28 cellular contexts compared by ENCODE assay signal in the genomic region with DNA sequence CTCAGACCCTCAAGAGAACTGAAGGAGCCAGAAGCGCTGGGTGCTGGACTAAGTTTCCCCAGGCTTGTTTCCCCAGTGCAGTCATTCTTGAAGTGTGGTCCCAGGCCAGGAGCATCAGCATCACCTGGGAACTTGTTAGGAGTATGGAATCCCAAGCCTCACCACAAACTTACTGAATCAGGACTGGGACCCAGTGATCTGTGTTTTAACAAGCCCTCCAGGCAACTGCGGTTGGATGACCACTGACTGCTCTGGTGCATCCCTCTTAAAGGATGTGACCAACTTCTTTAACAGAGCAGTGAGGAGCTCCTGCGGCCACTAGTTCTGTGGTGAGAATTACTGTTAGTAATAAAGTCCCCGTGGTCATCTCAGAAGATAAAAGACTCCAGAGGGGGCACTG.
DNase-seq lines count a peak whose midpoint lies in the region; ATAC-seq, FAIRE-seq and TF ChIP-seq lines count a peak whose summit lies in the region.
"Had no signal": no experiment of that assay in that cellular context is flagged by ENCODE, and none has a peak within 500 bp of the region (broad histone marks: within the 10 kb centered on the region; RNA-seq: fewer than 3 reads in every experiment).

No MANE protein-coding gene starts in this region.

- H3K23ac ChIP-seq in H9 (ENCODE audit: insufficient read length, low read depth, low read length) (no peak overlapping the region), H1 (ENCODE audit: insufficient read length) (no peak overlapping the region), trophoblast cell (ENCODE audit: low read length) (no peak overlapping the region), mesendoderm (ENCODE audit: low read length) (no peak overlapping the region)

- peaks cover 15 to 17% of the 10 kb centered on the region in 2 experiments for H3K9me3 Mint-ChIP-seq in H9

- H3K36me3 ChIP-seq in H1 (ENCODE audit: control insufficient read depth in 2 of 4, insufficient read depth in 4 of 4, low read length in 3 of 4) (peaks cover 0 to 25% (median 6%) of the 10 kb centered on the region in 4 experiments; a peak in 5 of 8 replicates), trophoblast cell (ENCODE audit: control insufficient read depth in 1 of 2, insufficient read depth in 2 of 2, low read length in 2 of 2) (no peaks in the 10 kb centered on the region), mesendoderm (ENCODE audit: control insufficient read depth, insufficient read depth, low read length) (no peaks in the 10 kb centered on the region)
- H3K36me3 ChIP-seq: SJSA1 had no signal

- H3K9me3 ChIP-seq in H9 (ENCODE audit: control insufficient read depth, low read depth, low read length) (no peaks in the 10 kb centered on the region), H1 (ENCODE audit: insufficient read depth in 2 of 2, low read depth in 1 of 2, low read length in 1 of 2) (no peaks in the 10 kb centered on the region), trophoblast cell (ENCODE audit: insufficient read depth, low read depth, low read length) (no peaks in the 10 kb centered on the region)
- H3K9me3 ChIP-seq: SJSA1 had no signal

- no peak for ATAC-seq in HG02798 (IDR thresholded peaks at IDR 0.05; ENCODE audit: poor library complexity, unreplicated experiment)
- ATAC-seq: GM23338, HCT116, HepG2, PC-3 had no signal

- FAIRE-seq in H1 (lab: Jason Lieb, UNC) = no peak
- FAIRE-seq: GM12891, HepG2 had no signal

- H3K4me1 ChIP-seq in H9 (ENCODE audit: insufficient read depth, low read length) (peaks cover 25% of the 10 kb centered on the region), H1 (replicated peaks in 1 of 4; ENCODE audit: control insufficient read depth in 3 of 4, insufficient read depth in 4 of 4, low read length in 3 of 4) (peaks cover 0 to 31% (median 26%) of the 10 kb centered on the region in 4 experiments; a peak in 6 of 7 replicates), trophoblast cell (ENCODE audit: control insufficient read depth in 1 of 2, insufficient read depth in 2 of 2, low read length in 2 of 2) (peaks cover 8 to 19% of the 10 kb centered on the region in 2 experiments), mesendoderm (ENCODE audit: control insufficient read depth, low read depth, low read length) (peaks cover 4% of the 10 kb centered on the region)
- H3K4me1 ChIP-seq: SJSA1 had no signal

- peaks cover 14 to 55% (median 55%) of the 10 kb centered on the region in 3 experiments for H3K36me3 Mint-ChIP-seq in H9 (ENCODE audit: insufficient read depth in 1 of 3, low read depth in 3 of 3)
- H3K36me3 Mint-ChIP-seq: CD4-positive, CD25-positive, alpha-beta regulatory T cell had no signal

- WGBS in H9 (ENCODE audit: extremely low coverage, insufficient read length, low lambda C conversion rate) = no CpG with 5 or more reads among the region's 4 CpGs
- 89% methylated on average over 3 of the region's 4 CpGs; no CpG with 5 or more reads in 1 of the 2 experiments for WGBS in H1 (ENCODE audit: extremely low coverage in 1 of 2, insufficient coverage in 1 of 2, insufficient read length in 1 of 2, insufficient replicate concordance in 2 of 2, low coverage in 1 of 2, low lambda C conversion rate in 2 of 2, missing lambda C conversion rate in 1 of 2), 2 experiments
- no CpG with 5 or more reads among the region's 4 CpGs for WGBS in trophoblast cell (ENCODE audit: extremely low coverage, insufficient coverage, insufficient read length)
- WGBS in mesendoderm (ENCODE audit: extremely low coverage, insufficient coverage, low lambda C conversion rate) = no CpG with 5 or more reads among the region's 4 CpGs

- H3K56ac ChIP-seq in H9 (ENCODE audit: insufficient read length, low read depth, low read length) (no peak overlapping the region), H1 (replicated peaks; ENCODE audit: insufficient read length, low read depth, low read length) (no peak overlapping the region), mesendoderm (ENCODE audit: low read length) (no peak overlapping the region)

- H2AFZ ChIP-seq in H9 (ENCODE audit: low read length) = no peak overlapping the region
- no peak overlapping the region for H2AFZ ChIP-seq in H1 (ENCODE audit: low read length)
- H2AFZ ChIP-seq in trophoblast cell (ENCODE audit: insufficient read depth, low read length, poor library complexity) = no peak overlapping the region
- H2AFZ ChIP-seq: GM23338 had no signal

- no peaks in the 10 kb centered on the region for H4K20me1 ChIP-seq in H9 (ENCODE audit: control insufficient read depth, insufficient read depth, insufficient read length)
- no peaks in the 10 kb centered on the region for H4K20me1 ChIP-seq in H1 (replicated peaks in 1 of 2; ENCODE audit: control insufficient read depth in 1 of 2, insufficient read depth in 2 of 2, low read length in 2 of 2)

- CTCF ChIA-PET in H1 (lab: Charles Lee; ENCODE audit: partially characterized antibody) = interaction anchor here (0.8 kb wide), 1 partner anchor 58 kb away, joined by 3 read pairs; no protein-coding TSS in a partner anchor

- H3K4ac ChIP-seq in H9 (ENCODE audit: low read depth, low read length) (no peak overlapping the region), H1 (replicated peaks; ENCODE audit: insufficient read length, low read depth, low read length) (no peak overlapping the region), trophoblast cell (ENCODE audit: low read depth, low read length) (no peak overlapping the region), mesendoderm (ENCODE audit: low read depth, low read length) (no peak overlapping the region)

- H3K27me3 Mint-ChIP-seq in H9 (ENCODE audit: low read depth) = no peaks in the 10 kb centered on the region

- H4K91ac ChIP-seq in H9 (ENCODE audit: insufficient read length, low read depth, low read length) = no peak overlapping the region
- H4K91ac ChIP-seq in H1 (replicated peaks; ENCODE audit: insufficient read length, low read length) = peak overlapping the region; percentile 15
- no peak overlapping the region for H4K91ac ChIP-seq in trophoblast cell (ENCODE audit: low read depth, low read length)

- H3K14ac ChIP-seq in H9 (ENCODE audit: insufficient read depth, low read length) = no peak overlapping the region
- no peak overlapping the region for H3K14ac ChIP-seq in H1 (ENCODE audit: insufficient read length)
- H3K14ac ChIP-seq in trophoblast cell (ENCODE audit: low read length) = no peak overlapping the region

- TF ChIP-seq CTCF in H9 (conservative IDR thresholded peaks at IDR 0.05) (no peak), H1 (IDR thresholded peaks at IDR 0.05; ENCODE audit: control extremely low read depth in 1 of 3, insufficient read depth in 1 of 3, low read depth in 1 of 3, low read length in 3 of 3) (no peak)

- H2BK20ac ChIP-seq in H9 (ENCODE audit: low read depth, low read length, poor library complexity, severe bottlenecking) (no peak overlapping the region), H1 (ENCODE audit: low read length) (peak overlapping the region; percentile 95; the same call in 1 of the 2 replicates)

- H3K79me1 ChIP-seq in H9 (ENCODE audit: insufficient read depth, low read depth, low read length, poor library complexity, severe bottlenecking) = no peaks in the 10 kb centered on the region
- H3K79me1 ChIP-seq in H1 (ENCODE audit: low read depth, low read length) = no peaks in the 10 kb centered on the region; the same call in 1 of the 2 replicates
- H3K79me1 ChIP-seq in trophoblast cell (ENCODE audit: low read length) = peaks cover 27% of the 10 kb centered on the region
- H3K79me1 ChIP-seq in mesendoderm (ENCODE audit: low read length) = no peaks in the 10 kb centered on the region

- H2AK5ac ChIP-seq in H9 (ENCODE audit: insufficient read length, low read length) = peak overlapping the region; percentile 67
- 0 out of 2 replicates have a peak overlapping the region, but pooled peaks have one; percentile 4 for H2AK5ac ChIP-seq in H1 (ENCODE audit: low read depth, low read length)
- H2AK5ac ChIP-seq in trophoblast cell (ENCODE audit: low read length) = no peak overlapping the region
- no peak overlapping the region for H2AK5ac ChIP-seq in mesendoderm (ENCODE audit: low read length)

- H3K23me2 ChIP-seq in H9 (ENCODE audit: insufficient read length, low read depth, low read length, poor library complexity, severe bottlenecking) (no peaks in the 10 kb centered on the region), H1 (ENCODE audit: low read depth, low read length) (no peaks in the 10 kb centered on the region)

- no peak overlapping the region for H2BK5ac ChIP-seq in H9 (ENCODE audit: insufficient read length, low read length)
- no peak overlapping the region for H2BK5ac ChIP-seq in H1 (ENCODE audit: low read depth, low read length)
- H2BK5ac ChIP-seq in trophoblast cell (ENCODE audit: low read depth, low read length, poor library complexity) = no peak overlapping the region
- H2BK5ac ChIP-seq in mesendoderm (ENCODE audit: low read length) = no peak overlapping the region

- H3K4me3 Mint-ChIP-seq in H9 = no peak overlapping the region
- H3K4me3 Mint-ChIP-seq: CD4-positive, CD25-positive, alpha-beta regulatory T cell; GM23338 had no signal

- H2BK120ac ChIP-seq in H9 (ENCODE audit: low read depth, low read length, poor library complexity, severe bottlenecking) (no peak overlapping the region), H1 (replicated peaks; ENCODE audit: low read depth, low read length) (peak overlapping the region; percentile 67), trophoblast cell (ENCODE audit: insufficient read depth, low read length, poor library complexity) (peak overlapping the region; percentile 54), mesendoderm (ENCODE audit: low read depth, low read length) (no peak overlapping the region)

- H4K12ac ChIP-seq in trophoblast cell (ENCODE audit: low read depth, low read length) = no peak overlapping the region

- no peak for TF ChIP-seq RAD21 in H1 (IDR thresholded peaks at IDR 0.05 in 1 of 2, conservative IDR thresholded peaks at IDR 0.05 in 1 of 2; ENCODE audit: low read depth in 2 of 2, low read length in 2 of 2)

- peaks cover 64 to 76% of the 10 kb centered on the region in 2 experiments for H3K4me1 Mint-ChIP-seq in H9
- H3K4me1 Mint-ChIP-seq: CD4-positive, CD25-positive, alpha-beta regulatory T cell had no signal

- H3K27ac Mint-ChIP-seq in H9 = peak overlapping the region in 2 of 3 experiments; percentile 65 to 72; a peak in 3 of 7 replicates
- H3K27ac Mint-ChIP-seq: CD4-positive, CD25-positive, alpha-beta regulatory T cell; GM23338 had no signal

- H3K18ac ChIP-seq in H9 (ENCODE audit: insufficient read length, low read depth, low read length) (no peak overlapping the region), H1 (ENCODE audit: extremely low read depth, low read length) (no peak overlapping the region; the same call in 1 of the 2 replicates), trophoblast cell (ENCODE audit: low read length) (no peak overlapping the region), mesendoderm (ENCODE audit: low read length) (no peak overlapping the region)

- no peak overlapping the region for H3K4me2 ChIP-seq in H9 (ENCODE audit: insufficient read depth, insufficient read length, low read length)
- no peak overlapping the region for H3K4me2 ChIP-seq in H1 (ENCODE audit: insufficient read depth in 1 of 2, low read depth in 2 of 2, low read length in 2 of 2)
- no peak overlapping the region for H3K4me2 ChIP-seq in trophoblast cell (ENCODE audit: low read length)
- no peak overlapping the region for H3K4me2 ChIP-seq in mesendoderm (ENCODE audit: low read length)
- H3K4me2 ChIP-seq: GM23338 had no signal

- POLR2A ChIA-PET in H1 (lab: Charles Lee; ENCODE audit: partially characterized antibody) = no interaction called here

- H3K27me3 ChIP-seq in H9 (ENCODE audit: insufficient read depth, low read length) (no peaks in the 10 kb centered on the region), H1 (replicated peaks in 1 of 4; ENCODE audit: control insufficient read depth in 3 of 4, extremely low read depth in 1 of 4, insufficient read depth in 3 of 4, low read length in 3 of 4) (no peaks in the 10 kb centered on the region), trophoblast cell (ENCODE audit: insufficient read depth, low read length) (no peaks in the 10 kb centered on the region), mesendoderm (ENCODE audit: insufficient read depth, low read length, poor library complexity) (no peaks in the 10 kb centered on the region)
- H3K27me3 ChIP-seq: SJSA1 had no signal

- H2BK12ac ChIP-seq in H9 (ENCODE audit: insufficient read length, low read depth, low read length) = no peak overlapping the region
- peak overlapping the region; percentile 4; the same call in 1 of the 2 replicates for H2BK12ac ChIP-seq in H1 (ENCODE audit: low read depth, low read length)
- peak overlapping the region; percentile 67 for H2BK12ac ChIP-seq in trophoblast cell (ENCODE audit: low read length)

- TF ChIP-seq POLR2A in H1 (IDR thresholded peaks at IDR 0.05; ENCODE audit: control extremely low read depth in 1 of 2, low read depth in 2 of 2, low read length in 2 of 2) = no peak

- no peak overlapping the region for H3T11ph ChIP-seq in H9 (ENCODE audit: low read length)

- no peak overlapping the region for H4K5ac ChIP-seq in H9 (ENCODE audit: insufficient read length, low read depth, low read length)
- H4K5ac ChIP-seq in H1 (ENCODE audit: insufficient read length, low read depth, low read length) = no peak overlapping the region
- no peak overlapping the region for H4K5ac ChIP-seq in mesendoderm (ENCODE audit: low read length)

- H2BK15ac ChIP-seq in H9 (ENCODE audit: low read depth, low read length) = no peak overlapping the region
- no peak overlapping the region for H2BK15ac ChIP-seq in H1 (ENCODE audit: low read length)
- no peak overlapping the region for H2BK15ac ChIP-seq in mesendoderm (replicated peaks; ENCODE audit: low read depth)

- H3K9ac ChIP-seq in H9 (ENCODE audit: extremely low read depth, insufficient read length, low read length) (no peak overlapping the region), H1 (replicated peaks in 1 of 4; ENCODE audit: extremely low read depth in 1 of 4, low read depth in 3 of 4, low read length in 3 of 4) (no peak overlapping the region), trophoblast cell (ENCODE audit: low read length) (no peak overlapping the region), mesendoderm (ENCODE audit: low read length) (no peak overlapping the region)

- no peak for TF ChIP-seq EP300 in H1 (IDR thresholded peaks at IDR 0.05; ENCODE audit: borderline replicate concordance in 1 of 2, low read depth in 2 of 2, low read length in 2 of 2)

- H4K8ac ChIP-seq in H9 (replicated peaks; ENCODE audit: insufficient read length, low read depth, low read length) (no peak overlapping the region), H1 (ENCODE audit: extremely low read depth, insufficient read depth, low read length) (no peak overlapping the region), trophoblast cell (ENCODE audit: low read depth, low read length) (no peak overlapping the region), mesendoderm (ENCODE audit: low read depth, low read length) (no peak overlapping the region)

- no peak overlapping the region for H3K4me3 ChIP-seq in H1 (ENCODE audit: extremely low read depth in 1 of 4, insufficient read depth in 2 of 4, low read depth in 3 of 4, low read length in 4 of 4)
- no peak overlapping the region for H3K4me3 ChIP-seq in trophoblast cell (ENCODE audit: low read depth, low read length)
- H3K4me3 ChIP-seq in mesendoderm (ENCODE audit: low read length) = no peak overlapping the region
- H3K4me3 ChIP-seq: GM23338, SJSA1 had no signal

- H3K79me2 ChIP-seq in H9 (ENCODE audit: insufficient read depth, low read length) (no peaks in the 10 kb centered on the region), H1 (ENCODE audit: control insufficient read depth in 1 of 2, insufficient read depth in 2 of 2, low read length in 2 of 2) (peaks cover 0 to 21% of the 10 kb centered on the region in 2 experiments; a peak in 2 of 4 replicates), trophoblast cell (ENCODE audit: control insufficient read depth, insufficient read depth, low read length, poor library complexity) (no peaks in the 10 kb centered on the region), mesendoderm (ENCODE audit: control insufficient read depth, insufficient read depth, low read length) (no peaks in the 10 kb centered on the region)

- peak; percentile 12 for DNase-seq in Daoy (ENCODE audit: low read depth)
- DNase-seq in H9 = no peak
- DNase-seq in H1 (ENCODE audit: low read depth in 1 of 2, low spot score in 2 of 2) = no peak
- no peak for DNase-seq in trophoblast cell
- DNase-seq in mesendoderm = no peak
- DNase-seq in activated CD8-positive, alpha-beta memory T cell treated with anti-CD3 and anti-CD28 coated beads, Interleukin-2, amount 50 U/mL, for 48 hours = no peak
- DNase-seq: CD4-positive, CD25-positive, alpha-beta regulatory T cell; DMS153; DND-41; GF-D8; Karpas-422; NCI-H1092 treated with DMSO at 0.1 percent for 48 hours; NCI-H1436; NCI-H187; NCI-H2107; NCI-H446; NCI-H526; NCI-H82; NK-92 treated with Interleukin-12 subunit alpha and Interleukin-12 subunit beta, amount 100 ng/mL, for 24 hours; PC-3; Right ventricle myocardium superior; RPMI8226 had no signal

- H3K27ac ChIP-seq in H9 (ENCODE audit: insufficient read length, low read depth, low read length) (no peak overlapping the region), H1 (ENCODE audit: low read depth, low read length) (no peak overlapping the region), trophoblast cell (ENCODE audit: low read depth, low read length) (no peak overlapping the region), mesendoderm (ENCODE audit: low read depth, low read length) (no peak overlapping the region)
- H3K27ac ChIP-seq: SJSA1 had no signal

Comparison
In these comparisons a context has a peak if more than half of its experiments do, and no peak if none do; other contexts are left out.
1. H2AK5ac ChIP-seq: peak in H9 (single experiment) and H1 (single experiment); none in trophoblast cell (single experiment) and mesendoderm (single experiment).
2. H2BK120ac ChIP-seq: peak in H1 (single experiment) and trophoblast cell (single experiment); none in H9 (single experiment) and mesendoderm (single experiment).